In genomic region chrX:153723351-153724251, GRCh38 we compare ENCODE assay signal across 1 cellular context.
TF ChIP-seq lines count a peak whose summit lies in the region.

No MANE protein-coding gene starts in this region.

TF ChIP-seq in SK-N-SH, 30 proteins besides CTCF, POLR2A, EP300 and RAD21 (continued from another document):
- TF ChIP-seq, protein P1, sequence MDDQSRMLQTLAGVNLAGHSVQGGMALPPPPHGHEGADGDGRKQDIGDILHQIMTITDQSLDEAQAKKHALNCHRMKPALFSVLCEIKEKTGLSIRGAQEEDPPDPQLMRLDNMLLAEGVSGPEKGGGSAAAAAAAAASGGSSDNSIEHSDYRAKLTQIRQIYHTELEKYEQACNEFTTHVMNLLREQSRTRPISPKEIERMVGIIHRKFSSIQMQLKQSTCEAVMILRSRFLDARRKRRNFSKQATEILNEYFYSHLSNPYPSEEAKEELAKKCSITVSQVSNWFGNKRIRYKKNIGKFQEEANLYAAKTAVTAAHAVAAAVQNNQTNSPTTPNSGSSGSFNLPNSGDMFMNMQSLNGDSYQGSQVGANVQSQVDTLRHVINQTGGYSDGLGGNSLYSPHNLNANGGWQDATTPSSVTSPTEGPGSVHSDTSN (IDR thresholded peaks at IDR 0.05), result no peak
- no peak for TF ChIP-seq GATA2 (CRISPR knock-in tag; IDR thresholded peaks at IDR 0.05)
- TF ChIP-seq POLR2AphosphoS5 (IDR thresholded peaks at IDR 0.05; ENCODE audit: low read depth, low read length), result no peak
- no peak for TF ChIP-seq FOSL2 (IDR thresholded peaks at IDR 0.05; ENCODE audit: borderline replicate concordance, low read depth)
- TF ChIP-seq NFIC (IDR thresholded peaks at IDR 0.05; ENCODE audit: borderline replicate concordance), result no peak
- no peak for TF ChIP-seq TEAD4 (IDR thresholded peaks at IDR 0.05; ENCODE audit: borderline replicate concordance, insufficient read depth)
- TF ChIP-seq SMC3 (IDR thresholded peaks at IDR 0.05; ENCODE audit: low read depth, low read length), result no peak
- no peak for TF ChIP-seq TAF1 (IDR thresholded peaks at IDR 0.05; ENCODE audit: borderline replicate concordance, low read depth, low read length)
- peak; percentile 36; the same call in 1 of the 2 replicates for TF ChIP-seq GABPA (IDR thresholded peaks at IDR 0.05; ENCODE audit: low read depth)
- TF ChIP-seq REST (IDR thresholded peaks at IDR 0.05; ENCODE audit: low read depth, low read length), result no peak
- TF ChIP-seq USF1 (IDR thresholded peaks at IDR 0.05; ENCODE audit: borderline replicate concordance, low read depth), result no peak
- no peak for TF ChIP-seq RFX5 (IDR thresholded peaks at IDR 0.05; ENCODE audit: low read length)
- TF ChIP-seq IRF3 (IDR thresholded peaks at IDR 0.05; ENCODE audit: low read depth, low read length), result no peak
- TF ChIP-seq JUND (IDR thresholded peaks at IDR 0.05), result no peak
- TF ChIP-seq, protein P2, sequence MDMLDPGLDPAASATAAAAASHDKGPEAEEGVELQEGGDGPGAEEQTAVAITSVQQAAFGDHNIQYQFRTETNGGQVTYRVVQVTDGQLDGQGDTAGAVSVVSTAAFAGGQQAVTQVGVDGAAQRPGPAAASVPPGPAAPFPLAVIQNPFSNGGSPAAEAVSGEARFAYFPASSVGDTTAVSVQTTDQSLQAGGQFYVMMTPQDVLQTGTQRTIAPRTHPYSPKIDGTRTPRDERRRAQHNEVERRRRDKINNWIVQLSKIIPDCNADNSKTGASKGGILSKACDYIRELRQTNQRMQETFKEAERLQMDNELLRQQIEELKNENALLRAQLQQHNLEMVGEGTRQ (IDR thresholded peaks at IDR 0.05; ENCODE audit: borderline replicate concordance, low read depth, low read length), result no peak
- TF ChIP-seq NRF1 (IDR thresholded peaks at IDR 0.05; ENCODE audit: low read depth, low read length), result no peak
- no peak for TF ChIP-seq YY1 (IDR thresholded peaks at IDR 0.05; ENCODE audit: low read depth)
TF ChIP-seq in SK-N-SH: peak in this region for 3.
